ENCODE assay signal across 10 cellular contexts in genomic region chr3:108602249-108602934, GRCh38. TPM values are rescaled to one million over a fixed set of nuclear protein-coding genes. Genes with fewer than 3 reads are reported as not detected.
DNase-seq lines count a peak whose midpoint lies in the region; ATAC-seq and TF ChIP-seq lines count a peak whose summit lies in the region.
"Had no signal": no experiment of that assay in that cellular context is flagged by ENCODE, and none has a peak within 500 bp of the region (broad histone marks: within the 10 kb centered on the region; RNA-seq: fewer than 3 reads in every experiment).

No MANE protein-coding gene starts in this region.

- no peak overlapping the region for H3K23ac ChIP-seq in mesenchymal stem cell (ENCODE audit: low read length in 2 of 2)

- no peak overlapping the region for H3K14ac ChIP-seq in mesenchymal stem cell (ENCODE audit: low read length in 2 of 2)

- H4K91ac ChIP-seq in mesenchymal stem cell (ENCODE audit: low read length): no peak overlapping the region

- no peak overlapping the region for H2BK120ac ChIP-seq in mesenchymal stem cell (ENCODE audit: low read depth, low read length)

- 97% methylated on average over 5 of the region's 5 CpGs for WGBS in mesenchymal stem cell

- no peaks in the 10 kb centered on the region for H3K4me1 ChIP-seq in mesenchymal stem cell (ENCODE audit: control insufficient read depth, insufficient read depth, low read depth, low read length)

- no peak overlapping the region for H2AFZ ChIP-seq in mesenchymal stem cell (ENCODE audit: low read depth, low read length)

- TF ChIP-seq CTCF in GM10248 (IDR thresholded peaks at IDR 0.05; ENCODE audit: control extremely low read depth, extremely low read depth, low read depth, missing control alignments): no peak

- H3K9me3 ChIP-seq in mesenchymal stem cell (ENCODE audit: control insufficient read depth, low read length): no peaks in the 10 kb centered on the region
- H3K9me3 ChIP-seq: SJSA1 had no signal

- POLR2A ChIA-PET in GM10248 (lab: Yijun Ruan, JAX): interaction anchor here (1.0 kb wide), 1 partner anchor 13 kb away, joined by 3 read pairs; the partner anchor contains the start of genes CIP2A and DZIP3

- CTCF ChIA-PET in GM10248 (lab: Yijun Ruan, JAX): interaction anchor here (1.0 to 3.5 kb wide), 7 partner anchors 8 to 113 kb away, joined by 3 to 16 read pairs (median 5); partner anchors contain the start of genes CIP2A and DZIP3

- H3K4me3 ChIP-seq in mesenchymal stem cell (ENCODE audit: insufficient read depth in 1 of 2, low read depth in 1 of 2, low read length in 2 of 2): no peak overlapping the region
- H3K4me3 ChIP-seq: SJSA1 had no signal

- no peak overlapping the region for H4K8ac ChIP-seq in mesenchymal stem cell (ENCODE audit: low read length)

- H2BK15ac ChIP-seq in mesenchymal stem cell (ENCODE audit: low read depth, poor library complexity, severe bottlenecking): no peak overlapping the region

- H3K36me3 ChIP-seq in mesenchymal stem cell (ENCODE audit: control insufficient read depth in 1 of 2, insufficient read depth in 2 of 2, low read depth in 1 of 2, low read length in 2 of 2): no peaks in the 10 kb centered on the region
- H3K36me3 ChIP-seq: SJSA1 had no signal

- no peak overlapping the region for H3K4me2 ChIP-seq in mesenchymal stem cell (ENCODE audit: low read length, poor library complexity, severe bottlenecking)

- DNase-seq in GM10248 (ENCODE audit: extremely low spot score) (peak; percentile 14), medulla oblongata (ENCODE audit: extremely low spot score) (peak; percentile 38), mesenchymal stem cell (no peak), NCI-H510A (lab: John Stamatoyannopoulos, UW) (no peak), EL (no peak), NCI-H2196 treated with DMSO at 0.1 percent for 48 hours (lab: John Stamatoyannopoulos, UW; ENCODE audit: unreplicated experiment) (no peak)
- DNase-seq in activated CD4-positive, alpha-beta T cell treated with anti-CD3 and anti-CD28 coated beads, Interleukin-2, amount 50 U/mL, for 1 hour: peak; percentile 26

- H2AK5ac ChIP-seq in mesenchymal stem cell (ENCODE audit: low read length, severe bottlenecking): no peak overlapping the region

- no peak overlapping the region for H3K9ac ChIP-seq in mesenchymal stem cell (ENCODE audit: low read length)

- peaks cover 14% of the 10 kb centered on the region for H3K79me1 ChIP-seq in mesenchymal stem cell (replicated peaks; ENCODE audit: low read length, poor library complexity, severe bottlenecking)

- no peak overlapping the region for H2BK5ac ChIP-seq in mesenchymal stem cell (ENCODE audit: low read depth, low read length, poor library complexity, severe bottlenecking)

- H3K4ac ChIP-seq in mesenchymal stem cell (ENCODE audit: low read depth in 1 of 2, low read length in 2 of 2): no peak overlapping the region

- no peaks in the 10 kb centered on the region for H3K27me3 ChIP-seq in mesenchymal stem cell (ENCODE audit: control insufficient read depth in 1 of 2, insufficient read depth in 1 of 2, low read length in 2 of 2)
- H3K27me3 ChIP-seq: SJSA1 had no signal

- no peak overlapping the region for H3K18ac ChIP-seq in mesenchymal stem cell (ENCODE audit: low read depth in 1 of 2, low read length in 2 of 2)

- no peak overlapping the region for H2BK12ac ChIP-seq in mesenchymal stem cell (ENCODE audit: low read length in 2 of 2)

- no peak overlapping the region for H3K27ac ChIP-seq in mesenchymal stem cell (ENCODE audit: low read length, poor library complexity, severe bottlenecking)
- H3K27ac ChIP-seq: epithelial cell of prostate, SJSA1 had no signal

- ATAC-seq in GM21786 (IDR thresholded peaks at IDR 0.05; ENCODE audit: unreplicated experiment): peak; percentile 74

RNA-seq across cellular contexts. Expression of gene DZIP3, which starts 12.9 kb away (rescaled TPM):
- 6.5 TPM for polyA plus RNA-seq in mesenchymal stem cell (2013, experiment 1 of 2)
- polyA plus RNA-seq in mesenchymal stem cell (2013, experiment 2 of 2): 6.9 TPM

RNA-seq across cellular contexts. Expression of gene CIP2A, which starts 13.2 kb away (rescaled TPM):
- polyA plus RNA-seq in mesenchymal stem cell (2013, experiment 1 of 2): 4.9 TPM
- 4.9 TPM for polyA plus RNA-seq in mesenchymal stem cell (2013, experiment 2 of 2)

Comparison
In these comparisons a context has a peak if more than half of its experiments do, and no peak if none do; other contexts are left out.
1. DNase-seq: peak in GM10248 (single experiment), activated CD4-positive, alpha-beta T cell treated with anti-CD3 and anti-CD28 coated beads, Interleukin-2, amount 50 U/mL, for 1 hour (single experiment) and medulla oblongata (single experiment); none in mesenchymal stem cell (single experiment), NCI-H510A (single experiment), EL (single experiment) and NCI-H2196 treated with DMSO at 0.1 percent for 48 hours (single experiment).